ENCODE assay signal across 8 cellular contexts in genomic region chr14:102591372-102591943, GRCh38. TPM values are rescaled to one million over a fixed set of nuclear protein-coding genes. Genes with fewer than 3 reads are reported as not detected.
A peak's percentile ranks its signal among the peaks of the same experiment; 100 is the strongest.
DNase-seq lines count a peak whose midpoint lies in the region; ATAC-seq and TF ChIP-seq lines count a peak whose summit lies in the region.

No MANE protein-coding gene starts in this region.

- H3K36me3 ChIP-seq in gastroesophageal sphincter, result no peaks in the 10 kb centered on the region

- 0 to 2% methylated on average over 1 to 5 of the region's 37 CpGs for WGBS in gastroesophageal sphincter (ENCODE audit: low coverage in 1 of 2), 2 donors

- TF ChIP-seq CTCF in gastroesophageal sphincter (IDR thresholded peaks at IDR 0.05) (no peak), osteocyte (IDR thresholded peaks at IDR 0.05) (no peak)

- peak overlapping the region; percentile 92 to 100 (median 96) for H3K27ac ChIP-seq in gastroesophageal sphincter

- no peaks in the 10 kb centered on the region for H3K9me3 Mint-ChIP-seq in osteocyte (ENCODE audit: unreplicated experiment)

- ATAC-seq in gastroesophageal sphincter (no peak), GM18505 (IDR thresholded peaks at IDR 0.05; ENCODE audit: unreplicated experiment) (no peak)

- peak overlapping the region; percentile 78 for H3K27ac Mint-ChIP-seq in osteocyte (ENCODE audit: unreplicated experiment)

- no peak for TF ChIP-seq POLR2A in gastroesophageal sphincter (IDR thresholded peaks at IDR 0.05)
- no peak for TF ChIP-seq POLR2A in GM18505 (IDR thresholded peaks at IDR 0.05; ENCODE audit: borderline replicate concordance, extremely low read depth, insufficient read depth, insufficient read length)

- peaks cover 0 to 42% (median 5%) of the 10 kb centered on the region in 3 donors for H3K4me1 ChIP-seq in gastroesophageal sphincter

- DNase-seq in activated T-cell treated with anti-CD3 and anti-CD28 coated beads for 1 hour (ENCODE audit: low read depth) (peak; percentile 16), NCI-H1694 treated with DMSO at 0.1 percent for 48 hours (lab: John Stamatoyannopoulos, UW) (peak; percentile 36), activated gamma-delta T cell treated with Interleukin-2 at 50 U/mL for 16 hours (peak; percentile 17), osteocyte (ENCODE audit: extremely low spot score, unreplicated experiment) (no peak), NCI-H187 (lab: John Stamatoyannopoulos, UW) (no peak)
- DNase-seq in activated T-cell treated with anti-CD3 and anti-CD28 coated beads, Interleukin-2, amount 50 U/mL, for 48 hours, result no peak

- H3K9me3 ChIP-seq in gastroesophageal sphincter, result no peaks in the 10 kb centered on the region

- H3K36me3 Mint-ChIP-seq in osteocyte (ENCODE audit: unreplicated experiment), result no peaks in the 10 kb centered on the region

- peak overlapping the region; percentile 87 to 90 for H3K4me3 ChIP-seq in gastroesophageal sphincter

- H3K27me3 ChIP-seq in gastroesophageal sphincter, result no peaks in the 10 kb centered on the region

- peaks cover 45% of the 10 kb centered on the region for H3K4me1 Mint-ChIP-seq in osteocyte (ENCODE audit: unreplicated experiment)

- H3K4me3 Mint-ChIP-seq in osteocyte (ENCODE audit: unreplicated experiment), result peak overlapping the region; percentile 90

- TF ChIP-seq EP300 in gastroesophageal sphincter (IDR thresholded peaks at IDR 0.05), result no peak

- no peaks in the 10 kb centered on the region for H3K27me3 Mint-ChIP-seq in osteocyte (ENCODE audit: unreplicated experiment)

RNA-seq across cellular contexts. Expression of gene RCOR1, which starts 1.0 kb away (rescaled TPM):
- 10 to 100 TPM; 11.6 to 15.6 (median 14.0) TPM for total RNA-seq in gastroesophageal sphincter
- 23.6 and 27.4 TPM in 2 replicates for total RNA-seq in osteocyte

Comparison
In these comparisons a context has a peak if more than half of its experiments do, and no peak if none do; other contexts are left out.
1. DNase-seq: peak in activated T-cell treated with anti-CD3 and anti-CD28 coated beads for 1 hour (single experiment), NCI-H1694 treated with DMSO at 0.1 percent for 48 hours (single experiment) and activated gamma-delta T cell treated with Interleukin-2 at 50 U/mL for 16 hours (single experiment); none in activated T-cell treated with anti-CD3 and anti-CD28 coated beads, Interleukin-2, amount 50 U/mL, for 48 hours (0 of 2), osteocyte (single experiment) and NCI-H187 (0 of 2).